In genomic region chr11:2719831-2720603, GRCh38 we compare ENCODE assay signal across 28 cellular contexts. TPM values are rescaled to one million over a fixed set of nuclear protein-coding genes. Genes with fewer than 3 reads are reported as not detected.
DNase-seq lines count a peak whose midpoint lies in the region; ATAC-seq, FAIRE-seq and TF ChIP-seq lines count a peak whose summit lies in the region.
"Had no signal": no experiment of that assay in that cellular context is flagged by ENCODE, and none has a peak within 500 bp of the region (broad histone marks: within the 10 kb centered on the region; RNA-seq: fewer than 3 reads in every experiment).

No MANE protein-coding gene starts in this region.

- in situ Hi-C loops in HepG2 (cut with HindIII; ENCODE audit: extremely low pct_ligation_motif_present, low pct_unique_long_range_greater_than_20kb) = no loop called here

- no peak overlapping the region for H4K8ac ChIP-seq in H1 (ENCODE audit: extremely low read depth, insufficient read depth, low read length)

- H3K4me2 ChIP-seq in HepG2 (ENCODE audit: low read depth, low read length) (no peak overlapping the region), H1 (ENCODE audit: insufficient read depth in 1 of 2, low read depth in 2 of 2, low read length in 2 of 2) (no peak overlapping the region; a peak in 1 of 4 replicates)
- H3K4me2 ChIP-seq: A549, SK-N-SH had no signal

- no peaks in the 10 kb centered on the region for H3K36me3 ChIP-seq in HepG2 (replicated peaks in 1 of 2; ENCODE audit: control insufficient read depth in 1 of 2, insufficient read depth in 2 of 2, low read length in 2 of 2)
- no peaks in the 10 kb centered on the region for H3K36me3 ChIP-seq in right lobe of liver
- H3K36me3 ChIP-seq in H1 (ENCODE audit: control insufficient read depth in 2 of 4, insufficient read depth in 4 of 4, low read length in 3 of 4) = no peaks in the 10 kb centered on the region
- no peaks in the 10 kb centered on the region for H3K36me3 ChIP-seq in tibial nerve
- H3K36me3 ChIP-seq: Peyer's patch had no signal

- H3K14ac ChIP-seq in H1 (ENCODE audit: insufficient read length) = no peak overlapping the region

- TF ChIP-seq RAD21 in HepG2 (CRISPR knock-in tag; IDR thresholded peaks at IDR 0.05) (no peak), H1 (IDR thresholded peaks at IDR 0.05 in 1 of 2, conservative IDR thresholded peaks at IDR 0.05 in 1 of 2; ENCODE audit: low read depth in 2 of 2, low read length in 2 of 2) (no peak)

- no peaks in the 10 kb centered on the region for H4K20me1 ChIP-seq in HepG2 (ENCODE audit: insufficient read depth, low read length)
- H4K20me1 ChIP-seq in H1 (replicated peaks in 1 of 2; ENCODE audit: control insufficient read depth in 1 of 2, insufficient read depth in 2 of 2, low read length in 2 of 2) = peaks cover 0 to 16% of the 10 kb centered on the region in 2 experiments

- no peak overlapping the region; the same call in 1 of the 2 replicates for H2BK15ac ChIP-seq in H1 (ENCODE audit: low read length)

- H3K4me3 ChIP-seq in HepG2 (replicated peaks in 1 of 3; ENCODE audit: insufficient read depth in 1 of 3, low read depth in 2 of 3, low read length in 3 of 3) (no peak overlapping the region), right lobe of liver (no peak overlapping the region), H1 (ENCODE audit: extremely low read depth in 1 of 4, insufficient read depth in 2 of 4, low read depth in 3 of 4, low read length in 4 of 4) (no peak overlapping the region), tibial nerve (no peak overlapping the region)
- H3K4me3 ChIP-seq: A549, GM12878, Peyer's patch had no signal

- TF ChIP-seq EP300 in HepG2 (IDR thresholded peaks at IDR 0.05; ENCODE audit: low read depth in 2 of 2, low read length in 2 of 2) (no peak), HepG2 (CRISPR knock-in tag; IDR thresholded peaks at IDR 0.05; ENCODE audit: borderline replicate concordance) (no peak), H1 (IDR thresholded peaks at IDR 0.05; ENCODE audit: borderline replicate concordance in 1 of 2, low read depth in 2 of 2, low read length in 2 of 2) (no peak), tibial nerve (IDR thresholded peaks at IDR 0.05) (no peak)

- H4K5ac ChIP-seq in H1 (ENCODE audit: insufficient read length, low read depth, low read length) = no peak overlapping the region

- no peak overlapping the region for H3K27ac ChIP-seq in HepG2 (ENCODE audit: extremely low read length, insufficient read depth, low read length)
- H3K27ac ChIP-seq in right lobe of liver = no peak overlapping the region
- no peak overlapping the region for H3K27ac ChIP-seq in H1 (ENCODE audit: low read depth, low read length)
- H3K27ac ChIP-seq in CD4-positive, alpha-beta T cell (ENCODE audit: low read depth, low read length) = no peak overlapping the region
- no peak overlapping the region for H3K27ac ChIP-seq in tibial nerve
- H3K27ac ChIP-seq: A549, HL-60, Peyer's patch had no signal

- DNase-seq in HepG2 (ENCODE audit: low spot score) = no peak
- no peak for DNase-seq in right lobe of liver
- no peak for DNase-seq in H1 (ENCODE audit: low read depth in 1 of 2, low spot score in 2 of 2)
- DNase-seq in neural crest cell (ENCODE audit: low read depth, low spot score) = no peak
- no peak for DNase-seq in CD4-positive, alpha-beta T cell
- no peak for DNase-seq in tibial nerve (ENCODE audit: low spot score in 2 of 2)
- DNase-seq: AML-193; C1 segment of cervical spinal cord; CD8-positive, alpha-beta memory T cell; DMS 273 treated with DMSO at 0.1 percent for 48 hours; DMS79; EL; GDM1; Kasumi-1; NCI-H1092 treated with DMSO at 0.1 percent for 48 hours; NCI-H1436; NCI-H187; NCI-H2081 treated with DMSO at 0.1 percent for 48 hours; NCI-H2171; NCI-H226; NCI-H510A; OCI-M1; Peyer's patch; SK-N-SH had no signal

- H2AFZ ChIP-seq in HepG2 (ENCODE audit: low read length) (no peak overlapping the region), H1 (ENCODE audit: low read length) (no peak overlapping the region)

- no peak overlapping the region for H3K4me3 Mint-ChIP-seq in neural crest cell
- H3K4me3 Mint-ChIP-seq in CD4-positive, alpha-beta T cell = no peak overlapping the region
- H3K4me3 Mint-ChIP-seq: CD8-positive, alpha-beta memory T cell had no signal

- H3K27me3 Mint-ChIP-seq in neural crest cell (ENCODE audit: low read depth) = peaks cover 76% of the 10 kb centered on the region
- H3K27me3 Mint-ChIP-seq in CD4-positive, alpha-beta T cell = no peaks in the 10 kb centered on the region
- H3K27me3 Mint-ChIP-seq: CD8-positive, alpha-beta memory T cell had no signal

- peaks cover 10 to 72% of the 10 kb centered on the region in 2 experiments; a peak in 4 of 5 replicates for H3K27me3 ChIP-seq in HepG2 (ENCODE audit: control insufficient read depth in 1 of 2, insufficient read depth in 2 of 2, low read length in 2 of 2)
- no peaks in the 10 kb centered on the region for H3K27me3 ChIP-seq in right lobe of liver
- peaks cover 43 to 99% (median 94%) of the 10 kb centered on the region in 4 experiments for H3K27me3 ChIP-seq in H1 (replicated peaks in 1 of 4; ENCODE audit: control insufficient read depth in 3 of 4, extremely low read depth in 1 of 4, insufficient read depth in 3 of 4, low read length in 3 of 4)
- H3K27me3 ChIP-seq in CD4-positive, alpha-beta T cell (ENCODE audit: control insufficient read depth, insufficient read depth, low read length) = no peaks in the 10 kb centered on the region
- no peaks in the 10 kb centered on the region for H3K27me3 ChIP-seq in tibial nerve
- H3K27me3 ChIP-seq: Peyer's patch had no signal

- H4K91ac ChIP-seq in H1 (replicated peaks; ENCODE audit: insufficient read length, low read length) = no peak overlapping the region

- no peak overlapping the region for H2BK120ac ChIP-seq in H1 (replicated peaks; ENCODE audit: low read depth, low read length)

- H3K18ac ChIP-seq in H1 (ENCODE audit: extremely low read depth, low read length) = peak overlapping the region; percentile 13; the same call in 1 of the 2 replicates

- peaks cover 34% of the 10 kb centered on the region for H3K4me1 Mint-ChIP-seq in neural crest cell
- H3K4me1 Mint-ChIP-seq in CD4-positive, alpha-beta T cell (ENCODE audit: low read depth) = no peaks in the 10 kb centered on the region
- H3K4me1 Mint-ChIP-seq: CD8-positive, alpha-beta memory T cell had no signal

- no peaks in the 10 kb centered on the region for H3K79me1 ChIP-seq in H1 (ENCODE audit: low read depth, low read length)

- no peak overlapping the region for H3K56ac ChIP-seq in H1 (replicated peaks; ENCODE audit: insufficient read length, low read depth, low read length)

- no peaks in the 10 kb centered on the region for H3K9me3 Mint-ChIP-seq in neural crest cell
- no peaks in the 10 kb centered on the region for H3K9me3 Mint-ChIP-seq in CD4-positive, alpha-beta T cell
- H3K9me3 Mint-ChIP-seq: CD8-positive, alpha-beta memory T cell had no signal

- no peaks in the 10 kb centered on the region for H3K9me3 ChIP-seq in HepG2 (ENCODE audit: low read length)
- no peaks in the 10 kb centered on the region for H3K9me3 ChIP-seq in right lobe of liver
- no peaks in the 10 kb centered on the region for H3K9me3 ChIP-seq in H1 (ENCODE audit: insufficient read depth in 2 of 2, low read depth in 1 of 2, low read length in 1 of 2)
- no peaks in the 10 kb centered on the region for H3K9me3 ChIP-seq in CD4-positive, alpha-beta T cell (ENCODE audit: control insufficient read depth, low read length)
- no peaks in the 10 kb centered on the region for H3K9me3 ChIP-seq in tibial nerve
- H3K9me3 ChIP-seq: A549, Peyer's patch, SK-N-SH had no signal

- no peak for FAIRE-seq in HepG2 (lab: Jason Lieb, UNC)
- no peak for FAIRE-seq in H1 (lab: Jason Lieb, UNC)
- FAIRE-seq: A549, GM12878 had no signal

- intact Hi-C loops in HepG2 (cut with micrococcal nuclease; ENCODE audit: unreplicated experiment) (no loop called here), right lobe of liver (cut with DNase I) (no loop called here)
- intact Hi-C loops in CD4-positive, alpha-beta T cell (cut with DNase I, micrococcal nuclease) = loop anchor here in 1 of 2 experiments (10.0 kb wide), 1 partner anchor 145 kb away; no protein-coding TSS in a partner anchor

- H3K23ac ChIP-seq in H1 (ENCODE audit: insufficient read length) = no peak overlapping the region

- peak overlapping the region; percentile 58; the same call in 1 of the 2 replicates for H2AK5ac ChIP-seq in H1 (ENCODE audit: low read depth, low read length)

- no peaks in the 10 kb centered on the region for H3K23me2 ChIP-seq in H1 (ENCODE audit: low read depth, low read length)

- H3K79me2 ChIP-seq in HepG2 (ENCODE audit: insufficient read depth, low read length) (no peaks in the 10 kb centered on the region), H1 (ENCODE audit: control insufficient read depth in 1 of 2, insufficient read depth in 2 of 2, low read length in 2 of 2) (no peaks in the 10 kb centered on the region)

- CTCF ChIA-PET in HepG2 (lab: Yijun Ruan, JAX; ENCODE audit: low intra/inter-chr PET ratio, low total read pairs) = no interaction called here
- CTCF ChIA-PET in H1 (lab: Charles Lee; ENCODE audit: partially characterized antibody) = interaction anchor here (0.9 to 1.4 kb wide), 9 partner anchors 10 to 166 kb away, joined by 3 to 5 read pairs (median 4); no protein-coding TSS in a partner anchor
- CTCF ChIA-PET in CD4-positive, alpha-beta T cell (lab: Charles Lee) = no interaction called here

- ATAC-seq in HepG2 = no peak
- no peak for ATAC-seq in right lobe of liver
- ATAC-seq in CD4-positive, alpha-beta T cell (ENCODE audit: poor library complexity) = no peak
- ATAC-seq in HG03159 (IDR thresholded peaks at IDR 0.05; ENCODE audit: unreplicated experiment) = no peak
- ATAC-seq: A549, GM12878 had no signal

- WGBS in HepG2 (ENCODE audit: low lambda C conversion rate) = 53% methylated on average over 16 of the region's 17 CpGs
- 81% methylated on average over 5 of the region's 17 CpGs for WGBS in right lobe of liver (ENCODE audit: insufficient coverage, low coverage, low lambda C conversion rate, missing lambda C conversion rate)
- 82% methylated on average over 17 of the region's 17 CpGs; no CpG with 5 or more reads in 1 of the 2 experiments for WGBS in H1 (ENCODE audit: extremely low coverage in 1 of 2, insufficient coverage in 1 of 2, insufficient read length in 1 of 2, insufficient replicate concordance in 2 of 2, low coverage in 1 of 2, low lambda C conversion rate in 2 of 2, missing lambda C conversion rate in 1 of 2), 2 experiments
- 85 to 90% methylated on average over 15 to 17 of the region's 17 CpGs for WGBS in tibial nerve, 2 donors

- H2BK5ac ChIP-seq in H1 (ENCODE audit: low read depth, low read length) = no peak overlapping the region

- BruUV-seq in HepG2 (replicated peaks; lab: Mats Ljungman, UMichigan) = no TSS peak

- no peak overlapping the region for H3K4ac ChIP-seq in H1 (replicated peaks; ENCODE audit: insufficient read length, low read depth, low read length)

- 0 out of 2 replicates have a peak overlapping the region, but pooled peaks have one; percentile 48 for H2BK20ac ChIP-seq in H1 (ENCODE audit: low read length)

- TF ChIP-seq CTCF in HepG2 (CRISPR knock-in tag; IDR thresholded peaks at IDR 0.05) = no peak
- TF ChIP-seq CTCF in right lobe of liver (IDR thresholded peaks at IDR 0.05) = no peak
- TF ChIP-seq CTCF in H1 (IDR thresholded peaks at IDR 0.05; ENCODE audit: control extremely low read depth in 1 of 3, insufficient read depth in 1 of 3, low read depth in 1 of 3, low read length in 3 of 3) = no peak
- no peak for TF ChIP-seq CTCF in neural crest cell (conservative IDR thresholded peaks at IDR 0.05)
- TF ChIP-seq CTCF in CD4-positive, alpha-beta T cell (IDR thresholded peaks at IDR 0.05) = no peak
- no peak for TF ChIP-seq CTCF in tibial nerve (IDR thresholded peaks at IDR 0.05)

- peak overlapping the region; percentile 19 for H3K27ac Mint-ChIP-seq in neural crest cell (ENCODE audit: unreplicated experiment)
- no peak overlapping the region for H3K27ac Mint-ChIP-seq in CD4-positive, alpha-beta T cell
- H3K27ac Mint-ChIP-seq: CD8-positive, alpha-beta memory T cell had no signal

- H3K36me3 Mint-ChIP-seq in neural crest cell (ENCODE audit: low read depth) = no peaks in the 10 kb centered on the region
- H3K36me3 Mint-ChIP-seq in CD4-positive, alpha-beta T cell (ENCODE audit: low read depth) = peaks cover 8% of the 10 kb centered on the region
- H3K36me3 Mint-ChIP-seq: CD8-positive, alpha-beta memory T cell had no signal

- POLR2A ChIA-PET in HepG2 (lab: Yijun Ruan, JAX) (interaction anchor here (2.1 to 7.3 kb wide), 2 partner anchors 10 to 20 kb away, joined by 11 to 88 read pairs; partner anchors contain the start of gene KCNQ1OT1), H1 (lab: Charles Lee; ENCODE audit: partially characterized antibody) (no interaction called here)
- POLR2A ChIA-PET in CD4-positive, alpha-beta T cell (lab: Charles Lee) = no interaction called here

- TF ChIP-seq POLR2A in HepG2 (IDR thresholded peaks at IDR 0.05; ENCODE audit: insufficient read depth in 1 of 2, low read depth in 2 of 2, low read length in 2 of 2) (no peak), right lobe of liver (IDR thresholded peaks at IDR 0.05) (no peak), H1 (IDR thresholded peaks at IDR 0.05; ENCODE audit: control extremely low read depth in 1 of 2, low read depth in 2 of 2, low read length in 2 of 2) (no peak), tibial nerve (IDR thresholded peaks at IDR 0.05) (no peak)

- H2BK12ac ChIP-seq in H1 (ENCODE audit: low read depth, low read length) = peak overlapping the region; percentile 75; the same call in 1 of the 2 replicates

- H3K9ac ChIP-seq in HepG2 (ENCODE audit: insufficient read depth, low read depth, low read length) = no peak overlapping the region
- no peak overlapping the region for H3K9ac ChIP-seq in H1 (replicated peaks in 1 of 4; ENCODE audit: extremely low read depth in 1 of 4, low read depth in 3 of 4, low read length in 3 of 4)
- H3K9ac ChIP-seq: SK-N-SH had no signal

- peaks cover 64% of the 10 kb centered on the region for H3K4me1 ChIP-seq in HepG2 (ENCODE audit: insufficient read depth, low read length)
- H3K4me1 ChIP-seq in right lobe of liver = no peaks in the 10 kb centered on the region
- H3K4me1 ChIP-seq in H1 (replicated peaks in 1 of 4; ENCODE audit: control insufficient read depth in 3 of 4, insufficient read depth in 4 of 4, low read length in 3 of 4) = peaks cover 11 to 35% (median 27%) of the 10 kb centered on the region in 4 experiments
- peaks cover 0 to 30% (median 0%) of the 10 kb centered on the region in 4 donors for H3K4me1 ChIP-seq in tibial nerve
- H3K4me1 ChIP-seq: A549, Peyer's patch had no signal

RNA-seq across cellular contexts. Expression of gene KCNQ1OT1, which starts 20.2 kb away (rescaled TPM):
- total RNA-seq in HepG2 (2016; rRNA removed; fragmentation: Illumina TruSeq; extraction: Trizol) (2.5 and 18.9 TPM in 2 replicates), right lobe of liver (1 to 10 TPM in 2 of 6 experiments, under 1 TPM in 4; 0.37 to 1.7 (median 0.60) TPM), neural crest cell (2.3 TPM in 2 replicates), tibial nerve (1 to 10 TPM; 6.3 to 8.0 (median 7.7) TPM)
- total RNA-seq in HepG2 (2016; cell fraction: cytosol; rRNA removed; fragmentation: Illumina TruSeq; extraction: Trizol; ENCODE audit: low read depth) = 0.30 and 0.35 TPM in 2 replicates
- total RNA-seq in HepG2 (2016; cell fraction: insoluble cytoplasmic fraction; rRNA removed; fragmentation: Illumina TruSeq; extraction: Trizol) = 2.0 and 16.5 TPM in 2 replicates
- total RNA-seq in HepG2 (2016; cell fraction: membrane; rRNA removed; fragmentation: Illumina TruSeq; extraction: Trizol) = 0.90 and 1.1 TPM in 2 replicates
- total RNA-seq in HepG2 (2016; cell fraction: nucleus; rRNA removed; fragmentation: Illumina TruSeq; extraction: Trizol) = 66.8 and 83.4 TPM in 2 replicates
- polyA plus RNA-seq in HepG2 (2011; rRNA removed) (1.3 TPM in 2 replicates), H1 (2011; rRNA removed) (0.19 and 0.21 TPM in 2 replicates)
- polyA plus RNA-seq in HepG2 (2011; cell fraction: cytosol; rRNA removed) = 0.05 TPM in 2 replicates
- 11.8 and 14.7 TPM in 2 replicates for polyA plus RNA-seq in HepG2 (2011; cell fraction: nucleus; rRNA removed)
- polyA plus RNA-seq in HepG2 (2012) = 1.9 and 2.0 TPM in 2 replicates
- polyA plus RNA-seq in HepG2 (2016; cell fraction: cytosol; fragmentation: Illumina TruSeq; extraction: Trizol; ENCODE audit: low read depth) = 0.01 and 0.02 TPM in 2 replicates
- polyA plus RNA-seq in HepG2 (2016; cell fraction: insoluble cytoplasmic fraction; fragmentation: Illumina TruSeq; extraction: Trizol; ENCODE audit: low read depth) = 0.15 and 0.17 TPM in 2 replicates
- 0.03 and 0.06 TPM in 2 replicates for polyA plus RNA-seq in HepG2 (2016; cell fraction: membrane; fragmentation: Illumina TruSeq; extraction: Trizol; ENCODE audit: low read depth)
- 8.4 and 10.5 TPM in 2 replicates for polyA plus RNA-seq in HepG2 (2016; cell fraction: nucleus; fragmentation: Illumina TruSeq; extraction: Trizol; ENCODE audit: insufficient read depth, low read depth)
- polyA minus RNA-seq in HepG2 (2011; rRNA and poly(A)+ RNA removed; ENCODE audit: low replicate concordance) = 0.05 and 36.1 TPM in 2 replicates
- polyA minus RNA-seq in HepG2 (2011; cell fraction: cytosol; rRNA and poly(A)+ RNA removed) = 0.79 and 0.97 TPM in 2 replicates
- polyA minus RNA-seq in HepG2 (2011; cell fraction: nucleus; rRNA and poly(A)+ RNA removed) = 112 and 125 TPM in 2 replicates
- 1.2 TPM in 2 replicates for total RNA-seq in H1 (2021; fragmentation: NEBNext Ultra II Directional; extraction: Animal tissue kit (Norgen Biotek cat#: 25700))
- 0.08 TPM for polyA plus RNA-seq in H1 (2011; cell fraction: cytosol; rRNA removed)
- polyA plus RNA-seq in H1 (2011; cell fraction: nucleus; rRNA removed) = 2.4 TPM
- 0.19 to 0.30 TPM (median 0.24 TPM) in 4 replicates for polyA plus RNA-seq in H1 (2012, experiment 1 of 2)
- polyA plus RNA-seq in H1 (2012, experiment 2 of 2) = 0.01 TPM
- 0.20 TPM for polyA plus RNA-seq in H1 (2013, experiment 1 of 2)
- polyA plus RNA-seq in H1 (2013, experiment 2 of 2) = 0.13 TPM
- 6.2 and 7.3 TPM in 2 replicates for polyA minus RNA-seq in H1 (2011; rRNA and poly(A)+ RNA removed)
- 1.0 TPM for polyA minus RNA-seq in H1 (2011; cell fraction: cytosol; rRNA and poly(A)+ RNA removed)
- 21.4 TPM for polyA minus RNA-seq in H1 (2011; cell fraction: nucleus; rRNA and poly(A)+ RNA removed)
- total RNA-seq in CD4-positive, alpha-beta T cell = under 1 TPM; 0.17 to 0.22 TPM

Comparison
In these comparisons a context has a peak if more than half of its experiments do, and no peak if none do; other contexts are left out.
1. Of the 41 proteins assayed by ChIP-seq in both HepG2 and H1: peak only in HepG2: none; only in H1: none; in both: MAX; in neither: 40.